11 cellular contexts compared by ENCODE assay signal in genomic region chr22:45083659-45084305, GRCh38.
DNase-seq lines count a peak whose midpoint lies in the region; ATAC-seq, FAIRE-seq and TF ChIP-seq lines count a peak whose summit lies in the region.
"Had no signal": no experiment of that assay in that cellular context is flagged by ENCODE, and none has a peak within 500 bp of the region (broad histone marks: within the 10 kb centered on the region; RNA-seq: fewer than 3 reads in every experiment).

No MANE protein-coding gene starts in this region.

- 68 to 80% (median 79%) methylated on average over 6 of the region's 6 CpGs for WGBS in small intestine, 3 donors

- TF ChIP-seq CTCF in fibroblast of pulmonary artery (IDR thresholded peaks at IDR 0.05; ENCODE audit: low read length, missing control alignments), result no peak

- peaks cover 0 to 8% of the 10 kb centered on the region in 2 donors for H3K36me3 Mint-ChIP-seq in activated naive CD4-positive, alpha-beta T cell treated with anti-CD3 and anti-CD28 coated beads, Interleukin-2, amount 50 U/mL, for 72 hours
- H3K36me3 Mint-ChIP-seq: CD8-positive, alpha-beta T cell had no signal

- H3K4me3 ChIP-seq in SJCRH30 (no peak overlapping the region), fibroblast of pulmonary artery (replicated peaks; ENCODE audit: low read depth, low read length) (no peak overlapping the region), small intestine (ENCODE audit: low read depth in 1 of 2, low read length in 2 of 2) (no peak overlapping the region)

- H3K27ac ChIP-seq in SJCRH30 (no peak overlapping the region), small intestine (ENCODE audit: low read depth in 1 of 2, low read length in 1 of 2) (no peak overlapping the region)

- H3K36me3 ChIP-seq in SJCRH30 (no peaks in the 10 kb centered on the region), small intestine (ENCODE audit: control insufficient read depth in 2 of 2, insufficient read depth in 2 of 2, low read length in 2 of 2) (no peaks in the 10 kb centered on the region)

- H3K4me1 ChIP-seq in SJCRH30 (peaks cover 4% of the 10 kb centered on the region), small intestine (ENCODE audit: control insufficient read depth in 2 of 2, insufficient read depth in 1 of 2, low read depth in 1 of 2, low read length in 1 of 2) (no peaks in the 10 kb centered on the region)

- no peaks in the 10 kb centered on the region for H3K9me3 ChIP-seq in SJCRH30 (replicated peaks)
- H3K9me3 ChIP-seq in small intestine (ENCODE audit: control insufficient read depth, low read depth), result no peaks in the 10 kb centered on the region

- peak; percentile 84 to 93 for ATAC-seq in activated naive CD4-positive, alpha-beta T cell treated with anti-CD3 and anti-CD28 coated beads, Interleukin-2, amount 50 U/mL, for 72 hours
- ATAC-seq in HG03520 (IDR thresholded peaks at IDR 0.05; ENCODE audit: unreplicated experiment), result no peak
- ATAC-seq: CD8-positive, alpha-beta T cell had no signal

- H3K27me3 ChIP-seq in SJCRH30 (no peaks in the 10 kb centered on the region), small intestine (ENCODE audit: control insufficient read depth in 2 of 2, insufficient read depth in 2 of 2, low read length in 2 of 2) (peaks cover 0 to 2% of the 10 kb centered on the region in 2 donors)

- H3K27ac Mint-ChIP-seq in activated naive CD4-positive, alpha-beta T cell treated with anti-CD3 and anti-CD28 coated beads, Interleukin-2, amount 50 U/mL, for 72 hours, result peak overlapping the region in 1 of 2 donors; percentile 61
- H3K27ac Mint-ChIP-seq: CD8-positive, alpha-beta T cell had no signal

- FAIRE-seq in urothelium cell line (lab: Jason Lieb, UNC) (peak; percentile 46), small intestine (lab: Jason Lieb, UNC) (no peak)

- DNase-seq in activated naive CD4-positive, alpha-beta T cell treated with anti-CD3 and anti-CD28 coated beads, Interleukin-2, amount 50 U/mL, for 72 hours (ENCODE audit: low spot score in 2 of 2), result peak in 1 of 2 donors; percentile 16
- DNase-seq in activated naive CD4-positive, alpha-beta T cell treated with anti-CD3 and anti-CD28 coated beads, Interleukin-2, amount 50 U/mL, for 16 hours, result no peak
- DNase-seq in SJCRH30, result peak; percentile 38 to 50
- peak; percentile 34 for DNase-seq in fibroblast of pulmonary artery (ENCODE audit: low read depth)
- DNase-seq in urothelium cell line (ENCODE audit: low spot score), result peak; percentile 81
- DNase-seq in midbrain (lab: John Stamatoyannopoulos, UW), result no peak
- no peak for DNase-seq in small intestine
- DNase-seq: CD8-positive, alpha-beta T cell; NCI-H526; T-helper 1 cell had no signal

- H3K9me3 Mint-ChIP-seq in activated naive CD4-positive, alpha-beta T cell treated with anti-CD3 and anti-CD28 coated beads, Interleukin-2, amount 50 U/mL, for 72 hours, result peaks cover 6% of the 10 kb centered on the region in 2 donors

Comparison
In these comparisons a context has a peak if more than half of its experiments do, and no peak if none do; other contexts are left out.
1. DNase-seq: peak in SJCRH30 (2 of 2), fibroblast of pulmonary artery (single experiment) and urothelium cell line (single experiment); none in activated naive CD4-positive, alpha-beta T cell treated with anti-CD3 and anti-CD28 coated beads, Interleukin-2, amount 50 U/mL, for 16 hours (single experiment), midbrain (single experiment) and small intestine (single experiment).